Comparison of ENCODE assay signal across 8 cellular contexts in genomic region chr19:47284324-47284899, GRCh38. TPM values are rescaled to one million over a fixed set of nuclear protein-coding genes. Genes with fewer than 3 reads are reported as not detected.
DNase-seq lines count a peak whose midpoint lies in the region; ATAC-seq and TF ChIP-seq lines count a peak whose summit lies in the region.

No MANE protein-coding gene starts in this region.

- peaks cover 10 to 19% (median 16%) of the 10 kb centered on the region in 4 donors for H3K4me1 Mint-ChIP-seq in CD4-positive, CD25-positive, alpha-beta regulatory T cell
- H3K4me1 Mint-ChIP-seq in activated CD4-positive, alpha-beta T cell treated with anti-CD3 and anti-CD28 coated beads, Interleukin-2, amount 10 ng/mL, durations not matched to agents 24 days and 14 days = peaks cover 6% of the 10 kb centered on the region

- in situ Hi-C loops in GM13977 (cut with MboI; ENCODE audit: low pct_unique_long_range_greater_than_20kb, low sequenced_read_pairs, unreplicated experiment) = loop anchor here (25.0 kb wide), 1 partner anchor 403 kb away; no protein-coding TSS in a partner anchor

- H3K27me3 Mint-ChIP-seq in CD4-positive, CD25-positive, alpha-beta regulatory T cell = no peaks in the 10 kb centered on the region
- no peaks in the 10 kb centered on the region for H3K27me3 Mint-ChIP-seq in activated CD4-positive, alpha-beta T cell treated with anti-CD3 and anti-CD28 coated beads, Interleukin-2, amount 10 ng/mL, durations not matched to agents 24 days and 14 days

- H3K9me3 ChIP-seq in CD4-positive, CD25-positive, alpha-beta regulatory T cell (ENCODE audit: control insufficient read depth in 2 of 2, low read length in 2 of 2) = no peaks in the 10 kb centered on the region

- peak; percentile 40 to 77 (median 68) for DNase-seq in CD4-positive, CD25-positive, alpha-beta regulatory T cell
- DNase-seq in GM13977 (ENCODE audit: low spot score) (peak; percentile 52), NCI-H2227 (lab: John Stamatoyannopoulos, UW; ENCODE audit: unreplicated experiment) (peak; percentile 70), glomerular visceral epithelial cell (ENCODE audit: extremely low spot score) (peak; percentile 65), putamen (ENCODE audit: low spot score) (peak; percentile 72), epidermal melanocyte (ENCODE audit: insufficient read length, low spot score) (no peak)
- peak; percentile 88 for DNase-seq in activated CD4-positive, alpha-beta T cell treated with anti-CD3 and anti-CD28 coated beads, Interleukin-2, amount 10 ng/mL, durations not matched to agents 24 days and 14 days

- H3K36me3 ChIP-seq in CD4-positive, CD25-positive, alpha-beta regulatory T cell (ENCODE audit: control insufficient read depth, insufficient read depth, low read length) = no peaks in the 10 kb centered on the region

- no peak overlapping the region for H3K27ac ChIP-seq in CD4-positive, CD25-positive, alpha-beta regulatory T cell (ENCODE audit: insufficient read depth, low read length, poor library complexity, severe bottlenecking)

- peaks cover 0 to 3% (median 0%) of the 10 kb centered on the region in 7 donors for H3K9me3 Mint-ChIP-seq in CD4-positive, CD25-positive, alpha-beta regulatory T cell
- H3K9me3 Mint-ChIP-seq in activated CD4-positive, alpha-beta T cell treated with anti-CD3 and anti-CD28 coated beads, Interleukin-2, amount 10 ng/mL, durations not matched to agents 24 days and 14 days = no peaks in the 10 kb centered on the region

- peaks cover 6% of the 10 kb centered on the region for H3K4me1 ChIP-seq in CD4-positive, CD25-positive, alpha-beta regulatory T cell (ENCODE audit: control insufficient read depth, insufficient read depth, low read length, poor library complexity, severe bottlenecking)

- H3K4me3 ChIP-seq in CD4-positive, CD25-positive, alpha-beta regulatory T cell (ENCODE audit: low read depth, low read length) = no peak overlapping the region

- no peaks in the 10 kb centered on the region for H3K36me3 Mint-ChIP-seq in CD4-positive, CD25-positive, alpha-beta regulatory T cell
- peaks cover 3% of the 10 kb centered on the region for H3K36me3 Mint-ChIP-seq in activated CD4-positive, alpha-beta T cell treated with anti-CD3 and anti-CD28 coated beads, Interleukin-2, amount 10 ng/mL, durations not matched to agents 24 days and 14 days (ENCODE audit: low read depth)

- no peak overlapping the region for H3K27ac Mint-ChIP-seq in CD4-positive, CD25-positive, alpha-beta regulatory T cell
- H3K27ac Mint-ChIP-seq in activated CD4-positive, alpha-beta T cell treated with anti-CD3 and anti-CD28 coated beads, Interleukin-2, amount 10 ng/mL, durations not matched to agents 24 days and 14 days = no peak overlapping the region

- peak; percentile 70 for TF ChIP-seq CTCF in GM13977 (IDR thresholded peaks at IDR 0.05; ENCODE audit: extremely low read depth, insufficient read depth, missing control alignments)

- intact Hi-C loops in activated CD4-positive, alpha-beta T cell treated with anti-CD3 and anti-CD28 coated beads, Interleukin-2, amount 10 ng/mL, durations not matched to agents 24 days and 14 days (cut with micrococcal nuclease) = no loop called here

- no peaks in the 10 kb centered on the region for H3K27me3 ChIP-seq in CD4-positive, CD25-positive, alpha-beta regulatory T cell (ENCODE audit: control insufficient read depth, insufficient read depth, low read length)

- ATAC-seq in CD4-positive, CD25-positive, alpha-beta regulatory T cell (ENCODE audit: low read depth in 2 of 2) = peak; percentile 23 to 38
- ATAC-seq in activated CD4-positive, CD25-positive, alpha-beta regulatory T cell treated with anti-CD3 and anti-CD28 coated beads, Interleukin-2, amount 50 U/mL, for 24 hours = no peak

- H3K4me3 Mint-ChIP-seq in CD4-positive, CD25-positive, alpha-beta regulatory T cell = peak overlapping the region in 1 of 4 donors; percentile 5
- no peak overlapping the region for H3K4me3 Mint-ChIP-seq in activated CD4-positive, alpha-beta T cell treated with anti-CD3 and anti-CD28 coated beads, Interleukin-2, amount 10 ng/mL, durations not matched to agents 24 days and 14 days

RNA-seq across cellular contexts. Expression of gene INAFM1, which starts 9.7 kb away (rescaled TPM):
- 11.0 TPM for total RNA-seq in CD4-positive, CD25-positive, alpha-beta regulatory T cell
- polyA plus RNA-seq in CD4-positive, CD25-positive, alpha-beta regulatory T cell = 1 to 10 TPM; 1.5 to 3.6 (median 2.1) TPM
- 10.6 and 11.0 TPM in 2 replicates for total RNA-seq in activated CD4-positive, alpha-beta T cell treated with anti-CD3 and anti-CD28 coated beads, Interleukin-2, amount 10 ng/mL, durations not matched to agents 24 days and 14 days

RNA-seq across cellular contexts. Expression of gene C5AR1, which starts 25.2 kb away (rescaled TPM):
- total RNA-seq in CD4-positive, CD25-positive, alpha-beta regulatory T cell = 0.91 TPM
- polyA plus RNA-seq in CD4-positive, CD25-positive, alpha-beta regulatory T cell = under 1 TPM in 1 of 4 donors, not detected in 3; 0.22 TPM
- total RNA-seq in activated CD4-positive, alpha-beta T cell treated with anti-CD3 and anti-CD28 coated beads, Interleukin-2, amount 10 ng/mL, durations not matched to agents 24 days and 14 days = 0.16 and 0.88 TPM in 2 replicates

RNA-seq across cellular contexts. Expression of gene CCDC9, which starts 28.1 kb away (rescaled TPM):
- total RNA-seq in CD4-positive, CD25-positive, alpha-beta regulatory T cell = 44.1 TPM
- polyA plus RNA-seq in CD4-positive, CD25-positive, alpha-beta regulatory T cell = 10 to 100 TPM in 3 of 4 donors, 1 to 10 TPM in 1; 7.3 to 14.5 (median 12.6) TPM
- 40.6 and 44.6 TPM in 2 replicates for total RNA-seq in activated CD4-positive, alpha-beta T cell treated with anti-CD3 and anti-CD28 coated beads, Interleukin-2, amount 10 ng/mL, durations not matched to agents 24 days and 14 days

RNA-seq across cellular contexts. Expression of gene C5AR2, which starts 47.6 kb away (rescaled TPM):
- total RNA-seq in CD4-positive, CD25-positive, alpha-beta regulatory T cell = 1.9 TPM
- polyA plus RNA-seq in CD4-positive, CD25-positive, alpha-beta regulatory T cell = under 1 TPM; 0.09 to 0.33 (median 0.21) TPM
- total RNA-seq in activated CD4-positive, alpha-beta T cell treated with anti-CD3 and anti-CD28 coated beads, Interleukin-2, amount 10 ng/mL, durations not matched to agents 24 days and 14 days = not detected in 2 replicates

RNA-seq across cellular contexts. Expression of gene BBC3, which starts 53.4 kb away (rescaled TPM):
- total RNA-seq in CD4-positive, CD25-positive, alpha-beta regulatory T cell = 21.2 TPM
- polyA plus RNA-seq in CD4-positive, CD25-positive, alpha-beta regulatory T cell = 1 to 10 TPM; 4.2 to 6.7 (median 5.4) TPM
- total RNA-seq in activated CD4-positive, alpha-beta T cell treated with anti-CD3 and anti-CD28 coated beads, Interleukin-2, amount 10 ng/mL, durations not matched to agents 24 days and 14 days = 17.4 and 17.6 TPM in 2 replicates

Comparison
In these comparisons a context has a peak if more than half of its experiments do, and no peak if none do; other contexts are left out.
1. ATAC-seq: peak in CD4-positive, CD25-positive, alpha-beta regulatory T cell (2 of 2); none in activated CD4-positive, CD25-positive, alpha-beta regulatory T cell treated with anti-CD3 and anti-CD28 coated beads, Interleukin-2, amount 50 U/mL, for 24 hours (0 of 2).